In genomic region chr2:161160226-161161073, GRCh38 we compare ENCODE assay signal across 1 cellular context.
TF ChIP-seq lines count a peak whose summit lies in the region.

Gene TANK (plus strand): TSS chr2:161160428. CDS start chr2:161179663, 19,235 bp downstream.

TF ChIP-seq in K562, 482 proteins besides CTCF, POLR2A, EP300 and RAD21 (continued from another document and continues in another):
- peak; percentile 75 for TF ChIP-seq REST (CRISPR knock-in tag; IDR thresholded peaks at IDR 0.05; ENCODE audit: low read depth)
- TF ChIP-seq USF2 (CRISPR knock-in tag; IDR thresholded peaks at IDR 0.05) = no peak
- TF ChIP-seq GMEB1 (CRISPR knock-in tag; IDR thresholded peaks at IDR 0.05) = peak; percentile 20; the same call in 1 of the 2 replicates
- peak; percentile 66; the same call in 1 of the 2 replicates for TF ChIP-seq FOSL1 (tag; conservative IDR thresholded peaks at IDR 0.05)
- peak in 1 of 2 experiments; percentile 81; a peak in 2 of 4 replicates for TF ChIP-seq ZNF639 (CRISPR knock-in tag; conservative IDR thresholded peaks at IDR 0.05 in 1 of 2, IDR thresholded peaks at IDR 0.05 in 1 of 2)
- TF ChIP-seq HDAC6 (IDR thresholded peaks at IDR 0.05; ENCODE audit: low read depth, low read length) = no peak
- 0 out of 2 replicates have a peak, but pooled peaks have one; percentile 9 for TF ChIP-seq ESRRA (IDR thresholded peaks at IDR 0.05; ENCODE audit: borderline replicate concordance, low read depth)
- TF ChIP-seq TOE1 (IDR thresholded peaks at IDR 0.05; ENCODE audit: borderline replicate concordance) = peak; percentile 75
- 0 out of 2 replicates have a peak, but pooled peaks have one; percentile 68 for TF ChIP-seq TOE1 (CRISPR knock-in tag; IDR thresholded peaks at IDR 0.05; ENCODE audit: borderline replicate concordance, low read depth)
- TF ChIP-seq MLLT1 (IDR thresholded peaks at IDR 0.05) = peak; percentile 86 to 94; a peak in 3 of 4 replicates
- peak; percentile 66 for TF ChIP-seq NFIC (IDR thresholded peaks at IDR 0.05)
- peak; percentile 41; the same call in 1 of the 2 replicates for TF ChIP-seq CGGBP1 (CRISPR knock-in tag; IDR thresholded peaks at IDR 0.05)
- TF ChIP-seq NR0B1 (IDR thresholded peaks at IDR 0.05; ENCODE audit: partially characterized antibody) = no peak
- TF ChIP-seq ZNF41 (CRISPR knock-in tag; conservative IDR thresholded peaks at IDR 0.05) = 0 out of 2 replicates have a peak, but pooled peaks have one; percentile 21
- TF ChIP-seq HDAC2 (IDR thresholded peaks at IDR 0.05) = peak; percentile 22
- no peak for TF ChIP-seq KLF13 (tag; IDR thresholded peaks at IDR 0.05; ENCODE audit: borderline replicate concordance, low read depth)
- peak; percentile 73 for TF ChIP-seq ZNF175 (CRISPR knock-in tag; IDR thresholded peaks at IDR 0.05; ENCODE audit: low read depth)
- TF ChIP-seq SRF (CRISPR knock-in tag; IDR thresholded peaks at IDR 0.05) = peak in 1 of 2 experiments; percentile 89; a peak in 2 of 4 replicates
- peak; percentile 76 for TF ChIP-seq CREM (IDR thresholded peaks at IDR 0.05; ENCODE audit: low read depth)
- TF ChIP-seq LCOR (CRISPR knock-in tag; IDR thresholded peaks at IDR 0.05) = peak; percentile 80
- TF ChIP-seq ZNF764 (CRISPR knock-in tag; IDR thresholded peaks at IDR 0.05; ENCODE audit: low read depth) = 0 out of 2 replicates have a peak, but pooled peaks have one; percentile 9
- no peak for TF ChIP-seq ZNF699 (CRISPR knock-in tag; IDR thresholded peaks at IDR 0.05; ENCODE audit: insufficient replicate concordance)
- no peak for TF ChIP-seq THRA (IDR thresholded peaks at IDR 0.05)
- TF ChIP-seq DPF2 (IDR thresholded peaks at IDR 0.05) = peak; percentile 64; the same call in 1 of the 2 replicates
- TF ChIP-seq MLX (CRISPR knock-in tag; conservative IDR thresholded peaks at IDR 0.05) = no peak
- TF ChIP-seq NCOA4 (IDR thresholded peaks at IDR 0.05; ENCODE audit: partially characterized antibody) = no peak
- TF ChIP-seq ZNF766 (CRISPR knock-in tag; conservative IDR thresholded peaks at IDR 0.05) = no peak; the same call in 1 of the 2 replicates
- 0 out of 2 replicates have a peak, but pooled peaks have one; percentile 1 for TF ChIP-seq CBFA2T3 (IDR thresholded peaks at IDR 0.05)
- peak; percentile 79; the same call in 1 of the 2 replicates for TF ChIP-seq TFAP4 (CRISPR knock-in tag; IDR thresholded peaks at IDR 0.05; ENCODE audit: borderline replicate concordance)
- peak; percentile 96 for TF ChIP-seq KDM5B (IDR thresholded peaks at IDR 0.05; ENCODE audit: insufficient replicate concordance, low read depth, low read length)
- no peak for TF ChIP-seq HOMEZ (CRISPR knock-in tag; IDR thresholded peaks at IDR 0.05)
- TF ChIP-seq ATF7 (IDR thresholded peaks at IDR 0.05) = peak; percentile 61; the same call in 1 of the 2 replicates
- no peak for TF ChIP-seq USF1 (CRISPR knock-in tag; IDR thresholded peaks at IDR 0.05)
- 0 out of 2 replicates have a peak, but pooled peaks have one; percentile 14 for TF ChIP-seq E2F3 (CRISPR knock-in tag; IDR thresholded peaks at IDR 0.05)
- TF ChIP-seq CBX2 (IDR thresholded peaks at IDR 0.05; ENCODE audit: insufficient read depth, low read length, poor library complexity, severe bottlenecking) = no peak
- TF ChIP-seq RBM22 (IDR thresholded peaks at IDR 0.05; ENCODE audit: low read depth, low read length, poor library complexity, severe bottlenecking) = no peak
- TF ChIP-seq TCFL5 (CRISPR knock-in tag; conservative IDR thresholded peaks at IDR 0.05) = no peak
- TF ChIP-seq PHF20 (IDR thresholded peaks at IDR 0.05; ENCODE audit: partially characterized antibody) = peak; percentile 87
- TF ChIP-seq KHSRP (IDR thresholded peaks at IDR 0.05) = no peak
- TF ChIP-seq SIN3B (IDR thresholded peaks at IDR 0.05; ENCODE audit: low read depth) = peak; percentile 68
- no peak for TF ChIP-seq EWSR1 (IDR thresholded peaks at IDR 0.05; ENCODE audit: borderline replicate concordance, low read depth, partially characterized antibody)
- TF ChIP-seq ZNF740 (CRISPR knock-in tag; IDR thresholded peaks at IDR 0.05) = peak; percentile 66
- no peak for TF ChIP-seq ZNF740 (tag; IDR thresholded peaks at IDR 0.05)
- TF ChIP-seq HDAC1 (IDR thresholded peaks at IDR 0.05) = peak in 1 of 2 experiments; percentile 81; a peak in 2 of 4 replicates
